19 cellular contexts compared by ENCODE assay signal in the genomic region with DNA sequence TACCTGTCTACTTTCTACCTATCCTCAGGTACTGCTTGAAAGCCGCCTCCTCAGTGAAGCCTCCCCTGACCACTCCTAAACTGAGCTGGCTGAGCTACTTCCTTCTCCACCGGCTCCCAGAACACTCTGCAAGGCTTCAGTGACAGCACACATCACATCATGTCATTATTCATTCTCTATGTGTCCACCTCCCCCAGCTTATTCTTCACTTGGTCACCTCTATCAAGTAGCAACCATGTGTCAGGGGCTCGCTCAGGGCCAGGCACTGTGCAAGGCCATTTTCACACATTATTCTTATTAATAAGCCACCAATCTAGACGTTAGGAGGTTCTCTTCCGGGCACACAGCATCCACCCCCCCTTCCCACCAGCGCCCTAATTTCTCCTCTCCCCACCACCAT. TPM values are rescaled to one million over a fixed set of nuclear protein-coding genes. Genes with fewer than 3 reads are reported as not detected.
DNase-seq lines count a peak whose midpoint lies in the region; ATAC-seq, FAIRE-seq and TF ChIP-seq lines count a peak whose summit lies in the region.
"Had no signal": no experiment of that assay in that cellular context is flagged by ENCODE, and none has a peak within 500 bp of the region (broad histone marks: within the 10 kb centered on the region; RNA-seq: fewer than 3 reads in every experiment).

No MANE protein-coding gene starts in this region.

- peaks cover 55 to 86% of the 10 kb centered on the region in 2 experiments for H3K4me1 ChIP-seq in HCT116 (ENCODE audit: control insufficient read depth in 1 of 2, insufficient read depth in 2 of 2, low read length in 2 of 2)
- H3K4me1 ChIP-seq in endothelial cell of umbilical vein (ENCODE audit: control insufficient read depth, extremely low read depth, insufficient read depth, low read length): peaks cover 24% of the 10 kb centered on the region
- peaks cover 8% of the 10 kb centered on the region for H3K4me1 ChIP-seq in smooth muscle cell (ENCODE audit: low read depth)
- H3K4me1 ChIP-seq in HAP-1: peaks cover 20% of the 10 kb centered on the region
- H3K4me1 ChIP-seq: BE2C had no signal

- TF ChIP-seq POLR2A in HCT116 (IDR thresholded peaks at IDR 0.05; ENCODE audit: borderline replicate concordance, extremely low read depth, insufficient read depth, insufficient read length) (no peak), endothelial cell of umbilical vein (IDR thresholded peaks at IDR 0.05; ENCODE audit: low read depth, low read length) (no peak)

- no peak overlapping the region for H2AFZ ChIP-seq in HCT116 (ENCODE audit: low read depth, low read length, poor library complexity, severe bottlenecking)
- no peak overlapping the region for H2AFZ ChIP-seq in endothelial cell of umbilical vein (ENCODE audit: low read depth, low read length)
- H2AFZ ChIP-seq in smooth muscle cell (ENCODE audit: low read depth): no peak overlapping the region

- RAD21 ChIA-PET in HCT116 (lab: Charles Lee; ENCODE audit: low non-redundant PET in 1 of 2, low total read pairs in 2 of 2, uncharacterized antibody in 2 of 2, unreplicated experiment in 2 of 2): interaction anchor here in 1 of 2 experiments (0.7 to 0.8 kb wide), 3 partner anchors 88 to 113 kb away, joined by 3 to 5 read pairs (median 4); no protein-coding TSS in a partner anchor

- intact Hi-C loops in HCT116 (cut with micrococcal nuclease): no loop called here
- intact Hi-C loops in endothelial cell of umbilical vein (cut with micrococcal nuclease): no loop called here

- H3K27ac ChIP-seq in HCT116 (ENCODE audit: low read depth, low read length) (peak overlapping the region; percentile 86), endothelial cell of umbilical vein (ENCODE audit: insufficient read depth, low read depth, low read length) (peak overlapping the region; percentile 91), smooth muscle cell (ENCODE audit: low read depth) (peak overlapping the region; percentile 87)

- FAIRE-seq in RCC 7860 (lab: Jason Lieb, UNC) (peak; percentile 30), endothelial cell of umbilical vein (lab: Jason Lieb, UNC) (no peak)
- FAIRE-seq: D721Med, K562 had no signal

- H3K9ac ChIP-seq in HCT116 (ENCODE audit: low read length) (peak overlapping the region; percentile 44; the same call in 1 of the 2 replicates), endothelial cell of umbilical vein (replicated peaks; ENCODE audit: extremely low read depth, insufficient read depth, low read length) (no peak overlapping the region), smooth muscle cell (ENCODE audit: low read depth) (no peak overlapping the region)

- no peak for ATAC-seq in HCT116
- ATAC-seq: K562, Right ventricle myocardium inferior had no signal

- no peak for DNase-seq in HCT116 (ENCODE audit: low read depth, low spot score)
- peak; percentile 68 for DNase-seq in RCC 7860 (ENCODE audit: low spot score)
- no peak for DNase-seq in endothelial cell of umbilical vein (ENCODE audit: low read depth, low spot score)
- DNase-seq in smooth muscle cell (lab: John Stamatoyannopoulos, UW; ENCODE audit: unreplicated experiment): no peak
- no peak for DNase-seq in HAP-1 (ENCODE audit: low spot score in 2 of 2)
- no peak for DNase-seq in activated CD8-positive, alpha-beta memory T cell treated with anti-CD3 and anti-CD28 coated beads, Interleukin-2, amount 50 U/mL, for 48 hours
- no peak for DNase-seq in foreskin fibroblast
- DNase-seq: BE2C; CD4-positive, alpha-beta memory T cell; DMS79; H9; MV-4-11; NCI-H1417; NCI-H2081; NCI-H774 had no signal

- dilution Hi-C loops in endothelial cell of umbilical vein (cut with MboI; ENCODE audit: extremely low pct_ligation_motif_present, low sequenced_read_pairs): no loop called here

- TF ChIP-seq CTCF in HCT116 (IDR thresholded peaks at IDR 0.05 in 2 of 3, conservative IDR thresholded peaks at IDR 0.05 in 1 of 3; ENCODE audit: borderline replicate concordance in 1 of 3, insufficient read depth in 1 of 3, low read depth in 2 of 3, low read length in 2 of 3) (no peak), endothelial cell of umbilical vein (IDR thresholded peaks at IDR 0.05; ENCODE audit: extremely low read depth in 1 of 2, insufficient read depth in 1 of 2, low read depth in 1 of 2, low read length in 2 of 2) (no peak), smooth muscle cell (IDR thresholded peaks at IDR 0.05; ENCODE audit: borderline replicate concordance, insufficient read depth, poor library complexity, severe bottlenecking) (no peak), foreskin fibroblast (IDR thresholded peaks at IDR 0.05; ENCODE audit: low read depth, low read length) (no peak)

- CTCF ChIA-PET in HCT116 (lab: Charles Lee): interaction anchor here (1.0 to 5.7 kb wide), 3 partner anchors 11 to 114 kb away, joined by 3 to 47 read pairs (median 5); no protein-coding TSS in a partner anchor
- CTCF ChIA-PET in endothelial cell of umbilical vein (lab: Charles Lee): interaction anchor here (0.7 to 5.0 kb wide), 9 partner anchors 10 to 172 kb away, joined by 3 to 75 read pairs (median 4); no protein-coding TSS in a partner anchor

- POLR2A ChIA-PET in HCT116 (lab: Charles Lee) (interaction anchor here (0.7 to 2.2 kb wide), 3 partner anchors 100 to 156 kb away, joined by 3 to 9 read pairs (median 6); no protein-coding TSS in a partner anchor), endothelial cell of umbilical vein (lab: Charles Lee) (interaction anchor here (1.2 kb wide), 1 partner anchor 24 kb away, joined by 6 read pairs; no protein-coding TSS in a partner anchor)

- peaks cover 22% of the 10 kb centered on the region for H3K79me2 ChIP-seq in HCT116 (ENCODE audit: insufficient read depth, low read length)
- no peaks in the 10 kb centered on the region for H3K79me2 ChIP-seq in endothelial cell of umbilical vein (ENCODE audit: control insufficient read depth, insufficient read depth, low read length)
- H3K79me2 ChIP-seq in smooth muscle cell (ENCODE audit: low read depth): no peaks in the 10 kb centered on the region

- in situ Hi-C loops in HAP-1 (cut with MboI; ENCODE audit: low sequenced_read_pairs): no loop called here

- H3F3A ChIP-seq in smooth muscle cell (ENCODE audit: low read depth): peaks cover 11% of the 10 kb centered on the region

- no peaks in the 10 kb centered on the region for H3K27me3 ChIP-seq in HCT116 (ENCODE audit: insufficient read depth, low read length)
- peaks cover 0 to 5% of the 10 kb centered on the region in 2 experiments for H3K27me3 ChIP-seq in endothelial cell of umbilical vein (ENCODE audit: control insufficient read depth in 2 of 2, insufficient read depth in 2 of 2, low read length in 2 of 2)
- peaks cover 29% of the 10 kb centered on the region for H3K27me3 ChIP-seq in smooth muscle cell (ENCODE audit: low read depth)
- no peaks in the 10 kb centered on the region for H3K27me3 ChIP-seq in HAP-1 (ENCODE audit: low read depth)

- no peak for TF ChIP-seq RAD21 in HCT116 (IDR thresholded peaks at IDR 0.05; ENCODE audit: low read depth)

- H3K4me2 ChIP-seq in HCT116 (ENCODE audit: low read length): peak overlapping the region; percentile 60
- H3K4me2 ChIP-seq in endothelial cell of umbilical vein (ENCODE audit: insufficient read depth, low read length): no peak overlapping the region
- no peak overlapping the region for H3K4me2 ChIP-seq in smooth muscle cell

- no peaks in the 10 kb centered on the region for H3K9me2 ChIP-seq in HCT116 (ENCODE audit: insufficient read depth)

- H4K20me1 ChIP-seq in HCT116 (ENCODE audit: insufficient read depth) (no peaks in the 10 kb centered on the region), endothelial cell of umbilical vein (replicated peaks; ENCODE audit: control insufficient read depth, extremely low read depth, insufficient read depth, low read length) (no peaks in the 10 kb centered on the region), smooth muscle cell (ENCODE audit: low read depth) (no peaks in the 10 kb centered on the region)

- no peaks in the 10 kb centered on the region for H3K9me1 ChIP-seq in endothelial cell of umbilical vein (replicated peaks; ENCODE audit: control insufficient read depth, extremely low read depth, insufficient read depth, low read length)

- peaks cover 0 to 12% of the 10 kb centered on the region in 2 experiments; a peak in 1 of 4 replicates for H3K9me3 ChIP-seq in HCT116 (ENCODE audit: control insufficient read depth in 1 of 2, insufficient read depth in 1 of 2, low read depth in 1 of 2, low read length in 2 of 2)
- H3K9me3 ChIP-seq in endothelial cell of umbilical vein (replicated peaks; ENCODE audit: control insufficient read depth, insufficient read depth, low read length): peaks cover 6% of the 10 kb centered on the region
- H3K9me3 ChIP-seq in smooth muscle cell (replicated peaks; ENCODE audit: low read depth): no peaks in the 10 kb centered on the region
- peaks cover 9% of the 10 kb centered on the region for H3K9me3 ChIP-seq in HAP-1
- H3K9me3 ChIP-seq: BE2C had no signal

- no TSS peak for BruUV-seq in HCT116 (replicated peaks; lab: Mats Ljungman, UMichigan)
- BruUV-seq in endothelial cell of umbilical vein (replicated peaks; lab: Mats Ljungman, UMichigan): no TSS peak

- no peak overlapping the region for H3K4me3 ChIP-seq in HCT116 (replicated peaks in 1 of 2; ENCODE audit: low read depth in 1 of 2, low read length in 2 of 2)
- no peak overlapping the region for H3K4me3 ChIP-seq in endothelial cell of umbilical vein (replicated peaks in 1 of 3; ENCODE audit: insufficient read depth in 1 of 3, low read depth in 1 of 3, low read length in 3 of 3)
- no peak overlapping the region for H3K4me3 ChIP-seq in smooth muscle cell
- H3K4me3 ChIP-seq in HAP-1: no peak overlapping the region
- no peak overlapping the region for H3K4me3 ChIP-seq in foreskin fibroblast (ENCODE audit: low read depth in 1 of 2, low read length in 2 of 2)
- H3K4me3 ChIP-seq: K562 had no signal

- WGBS in smooth muscle cell (ENCODE audit: low lambda C conversion rate): 85% methylated on average over 6 of the region's 6 CpGs

- H3K36me3 ChIP-seq in HCT116 (ENCODE audit: control insufficient read depth in 1 of 2, insufficient read depth in 2 of 2, low read length in 2 of 2): no peaks in the 10 kb centered on the region
- no peaks in the 10 kb centered on the region for H3K36me3 ChIP-seq in endothelial cell of umbilical vein (ENCODE audit: control insufficient read depth in 2 of 2, extremely low read depth in 1 of 2, insufficient read depth in 2 of 2, low read length in 2 of 2)
- no peaks in the 10 kb centered on the region for H3K36me3 ChIP-seq in smooth muscle cell (ENCODE audit: low read depth)
- no peaks in the 10 kb centered on the region for H3K36me3 ChIP-seq in HAP-1 (replicated peaks)
- H3K36me3 ChIP-seq: BE2C had no signal

RNA-seq across cellular contexts. Expression of gene ELFN2, which starts 3.7 kb away (rescaled TPM):
- total RNA-seq in HCT116 (2021; ENCODE audit: unreplicated experiment): 45.4 TPM
- 30.1 TPM in 2 replicates for polyA plus RNA-seq in HCT116 (2012)
- total RNA-seq in endothelial cell of umbilical vein: 1.3 and 1.4 TPM in 2 replicates
- polyA plus RNA-seq in endothelial cell of umbilical vein: 0.33 and 0.41 TPM in 2 replicates
- 0.23 and 0.34 TPM in 2 replicates for polyA plus RNA-seq in endothelial cell of umbilical vein (2011; cell fraction: cytosol; rRNA removed)
- polyA plus RNA-seq in endothelial cell of umbilical vein (2011; cell fraction: nucleus; rRNA removed): 0.72 and 0.76 TPM in 2 replicates
- 4.9 and 5.1 TPM in 2 replicates for polyA plus RNA-seq in endothelial cell of umbilical vein (2012)
- 0.24 and 0.34 TPM in 2 replicates for polyA minus RNA-seq in endothelial cell of umbilical vein
- 0.20 TPM for polyA minus RNA-seq in endothelial cell of umbilical vein (2011; cell fraction: cytosol; rRNA and poly(A)+ RNA removed)
- polyA minus RNA-seq in endothelial cell of umbilical vein (2011; cell fraction: nucleus; rRNA and poly(A)+ RNA removed): 0.29 and 0.43 TPM in 2 replicates
- total RNA-seq in smooth muscle cell: 0.67 and 1.3 TPM in 2 replicates
- polyA plus RNA-seq in smooth muscle cell: 0.39 and 0.63 TPM in 2 replicates
- total RNA-seq: K562 had no signal
- polyA plus RNA-seq: CD4-positive, alpha-beta memory T cell; K562 had no signal

RNA-seq across cellular contexts. Expression of gene MFNG, which starts 55.2 kb away (rescaled TPM):
- total RNA-seq in HCT116 (2021; ENCODE audit: unreplicated experiment) (4.5 TPM), endothelial cell of umbilical vein (188 and 197 TPM in 2 replicates), smooth muscle cell (not detected in 2 replicates)
- 3.3 and 3.4 TPM in 2 replicates for polyA plus RNA-seq in HCT116 (2012)
- polyA plus RNA-seq in endothelial cell of umbilical vein (257 and 379 TPM in 2 replicates), smooth muscle cell (0.40 and 1.2 TPM in 2 replicates)
- polyA plus RNA-seq in endothelial cell of umbilical vein (2011; cell fraction: cytosol; rRNA removed): 194 and 222 TPM in 2 replicates
- polyA plus RNA-seq in endothelial cell of umbilical vein (2011; cell fraction: nucleus; rRNA removed): 127 and 141 TPM in 2 replicates
- polyA plus RNA-seq in endothelial cell of umbilical vein (2012): 125 and 143 TPM in 2 replicates
- polyA minus RNA-seq in endothelial cell of umbilical vein: 112 and 155 TPM in 2 replicates
- not detected for polyA minus RNA-seq in endothelial cell of umbilical vein (2011; cell fraction: cytosol; rRNA and poly(A)+ RNA removed)
- 35.3 and 50.5 TPM in 2 replicates for polyA minus RNA-seq in endothelial cell of umbilical vein (2011; cell fraction: nucleus; rRNA and poly(A)+ RNA removed)
- total RNA-seq: NCI-H460 had no signal

Comparison
In these comparisons a context has a peak if more than half of its experiments do, and no peak if none do; other contexts are left out.
1. RNA of gene ELFN2, which starts 3.7 kb away (total RNA-seq): 45.4 TPM in HCT116 (single experiment); 1.3 to 1.4 TPM in endothelial cell of umbilical vein and 0.67 to 1.3 TPM in smooth muscle cell; every median in the first group is over 10 times any median in the second.
2. RNA of gene MFNG, which starts 55.2 kb away (total RNA-seq): 188 to 197 TPM in endothelial cell of umbilical vein; 4.5 TPM in HCT116 (single experiment) and not detected in smooth muscle cell; every median in the first group is over 10 times any median in the second.
3. Peak in every context shown above with its lines, with median percentiles within 50 percentile points of each other: H3K27ac ChIP-seq.